In genomic region chr6:113654396-113654795, GRCh38 we compare ENCODE assay signal across 9 cellular contexts.
DNase-seq lines count a peak whose midpoint lies in the region; TF ChIP-seq lines count a peak whose summit lies in the region.
"Had no signal": no experiment of that assay in that cellular context is flagged by ENCODE, and none has a peak within 500 bp of the region (broad histone marks: within the 10 kb centered on the region; RNA-seq: fewer than 3 reads in every experiment).

No MANE protein-coding gene starts in this region.

- CTCF ChIA-PET in activated naive CD4-positive, alpha-beta T cell treated with anti-CD3 and anti-CD28 coated beads for 36 hours (lab: Charles Lee), result no interaction called here

- no peak overlapping the region for H3K4me3 Mint-ChIP-seq in activated naive CD4-positive, alpha-beta T cell treated with anti-CD3 and anti-CD28 coated beads for 36 hours

- H3K18ac ChIP-seq in neuronal stem cell (ENCODE audit: low read length), result peak overlapping the region; percentile 84

- peaks cover 4 to 9% of the 10 kb centered on the region in 2 donors for H3K4me1 ChIP-seq in neuronal stem cell (ENCODE audit: control insufficient read depth in 2 of 2, insufficient read depth in 1 of 2, low read depth in 1 of 2, low read length in 2 of 2)

- peaks cover 2 to 4% of the 10 kb centered on the region in 2 donors for H3K9me3 ChIP-seq in neuronal stem cell (replicated peaks in 1 of 2; ENCODE audit: control insufficient read depth in 2 of 2, insufficient read depth in 1 of 2, low read depth in 1 of 2, low read length in 2 of 2)

- H2BK12ac ChIP-seq in neuronal stem cell (ENCODE audit: low read length), result no peak overlapping the region

- H3K4ac ChIP-seq in neuronal stem cell (ENCODE audit: low read length), result no peak overlapping the region

- H3K4me1 Mint-ChIP-seq in activated naive CD4-positive, alpha-beta T cell treated with anti-CD3 and anti-CD28 coated beads for 36 hours (ENCODE audit: low read depth), result no peaks in the 10 kb centered on the region

- no peak overlapping the region for H3K27ac ChIP-seq in neuronal stem cell (replicated peaks; ENCODE audit: low read length)

- H4K91ac ChIP-seq in neuronal stem cell (ENCODE audit: low read depth, low read length, poor library complexity), result no peak overlapping the region

- no peak overlapping the region for H2BK15ac ChIP-seq in neuronal stem cell (ENCODE audit: low read length)

- no peaks in the 10 kb centered on the region for H3K36me3 Mint-ChIP-seq in activated naive CD4-positive, alpha-beta T cell treated with anti-CD3 and anti-CD28 coated beads for 36 hours (ENCODE audit: low read depth)

- no peak overlapping the region for H2BK5ac ChIP-seq in neuronal stem cell (ENCODE audit: low read length)

- no peaks in the 10 kb centered on the region for H3K36me3 ChIP-seq in neuronal stem cell (replicated peaks in 1 of 2; ENCODE audit: control insufficient read depth in 2 of 2, insufficient read depth in 2 of 2, low read length in 2 of 2)

- no peak overlapping the region for H2BK120ac ChIP-seq in neuronal stem cell (ENCODE audit: low read depth, low read length)

- H3K27ac Mint-ChIP-seq in activated naive CD4-positive, alpha-beta T cell treated with anti-CD3 and anti-CD28 coated beads for 36 hours, result no peak overlapping the region

- no peak overlapping the region for H3K4me2 ChIP-seq in neuronal stem cell (ENCODE audit: insufficient read depth, low read length, poor library complexity, severe bottlenecking)

- DNase-seq in AG10803 (ENCODE audit: low read depth) (peak; percentile 82), RKO (ENCODE audit: low spot score) (peak; percentile 14), fibroblast of gingiva (ENCODE audit: low read depth) (peak; percentile 91), neuronal stem cell (ENCODE audit: low spot score) (no peak), SK-N-DZ (ENCODE audit: low spot score) (no peak)
- DNase-seq in activated naive CD4-positive, alpha-beta T cell treated with anti-CD3 and anti-CD28 coated beads, Interleukin-2, amount 50 U/mL, for 16 hours, result no peak
- DNase-seq in activated effector memory CD4-positive, alpha-beta T cell treated with anti-CD3 and anti-CD28 coated beads, Interleukin-2, amount 50 U/mL, for 16 hours, result no peak
- no peak for DNase-seq in activated naive CD4-positive, alpha-beta T cell treated with anti-CD3 and anti-CD28 coated beads for 36 hours
- DNase-seq: NCI-H1694 had no signal

- H3K14ac ChIP-seq in neuronal stem cell (ENCODE audit: low read length), result no peak overlapping the region

- no peaks in the 10 kb centered on the region for H3K27me3 ChIP-seq in neuronal stem cell (ENCODE audit: control insufficient read depth in 3 of 3, insufficient read depth in 3 of 3, low read depth in 1 of 3, low read length in 3 of 3)

- H2AFZ ChIP-seq in neuronal stem cell (ENCODE audit: low read length), result peak overlapping the region; percentile 19

- no peak overlapping the region for H2AK5ac ChIP-seq in neuronal stem cell (ENCODE audit: low read depth, low read length)

- no peak overlapping the region for H3K9ac ChIP-seq in neuronal stem cell (ENCODE audit: low read depth, low read length, poor library complexity)

- no peak overlapping the region for H4K8ac ChIP-seq in neuronal stem cell (ENCODE audit: low read depth, low read length)

- intact Hi-C loops in activated naive CD4-positive, alpha-beta T cell treated with anti-CD3 and anti-CD28 coated beads for 36 hours (cut with micrococcal nuclease), result no loop called here

- no peak overlapping the region for H3K23ac ChIP-seq in neuronal stem cell (ENCODE audit: low read depth, low read length, poor library complexity)

- no peaks in the 10 kb centered on the region for H3K79me1 ChIP-seq in neuronal stem cell (ENCODE audit: low read depth, low read length)

- TF ChIP-seq CTCF in AG10803 (conservative IDR thresholded peaks at IDR 0.05; ENCODE audit: low read length), result no peak

- H3K9me3 Mint-ChIP-seq in activated naive CD4-positive, alpha-beta T cell treated with anti-CD3 and anti-CD28 coated beads for 36 hours, result no peaks in the 10 kb centered on the region

- H3K4me3 ChIP-seq in AG10803 (ENCODE audit: low read length) (no peak overlapping the region), neuronal stem cell (ENCODE audit: low read length in 2 of 2) (no peak overlapping the region)

- peaks cover 3% of the 10 kb centered on the region for H3K27me3 Mint-ChIP-seq in activated naive CD4-positive, alpha-beta T cell treated with anti-CD3 and anti-CD28 coated beads for 36 hours (ENCODE audit: low read depth)

Comparison
In these comparisons a context has a peak if more than half of its experiments do, and no peak if none do; other contexts are left out.
1. DNase-seq: peak in AG10803 (single experiment), RKO (single experiment) and fibroblast of gingiva (single experiment); none in neuronal stem cell (single experiment), activated naive CD4-positive, alpha-beta T cell treated with anti-CD3 and anti-CD28 coated beads, Interleukin-2, amount 50 U/mL, for 16 hours (single experiment), SK-N-DZ (single experiment), activated effector memory CD4-positive, alpha-beta T cell treated with anti-CD3 and anti-CD28 coated beads, Interleukin-2, amount 50 U/mL, for 16 hours (single experiment) and activated naive CD4-positive, alpha-beta T cell treated with anti-CD3 and anti-CD28 coated beads for 36 hours (single experiment).